In the genomic region with DNA sequence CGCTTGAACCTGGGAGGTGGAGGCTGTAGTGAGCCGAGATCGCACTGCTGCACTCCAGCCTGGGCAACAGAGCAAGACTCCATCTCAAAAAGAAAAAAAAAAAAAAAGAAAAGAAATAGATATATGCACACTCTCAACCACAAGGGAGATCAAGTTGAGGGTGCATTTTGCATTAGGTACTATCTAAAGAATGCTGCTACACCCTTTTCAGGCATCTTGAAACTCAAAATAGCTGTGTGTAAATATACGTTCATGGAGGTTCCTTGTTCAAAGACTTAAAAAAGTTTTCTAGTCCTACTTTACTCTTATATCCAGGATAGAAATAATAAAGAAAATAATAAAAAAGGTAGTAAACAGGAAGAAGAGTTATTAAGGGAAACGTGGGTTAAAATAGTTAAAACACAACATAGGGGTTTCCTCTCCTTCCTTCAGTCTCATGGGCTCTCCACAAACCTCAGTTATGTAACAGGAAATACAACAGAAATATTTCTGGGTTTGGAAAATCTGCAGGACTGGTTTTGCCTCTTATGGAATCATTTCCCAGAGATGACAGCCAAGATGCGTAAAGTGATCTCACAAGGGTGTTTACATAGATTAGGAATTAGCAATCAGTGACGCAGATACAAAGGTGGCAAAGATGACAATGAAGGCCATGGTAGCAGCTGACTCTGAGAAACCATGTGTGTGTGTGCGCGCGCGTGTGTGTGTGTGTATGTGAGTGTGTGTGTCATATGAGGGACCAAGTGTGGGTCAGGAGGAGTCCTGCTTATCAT, we compare ENCODE assay signal across 17 cellular contexts. TPM values are rescaled to one million over a fixed set of nuclear protein-coding genes. Genes with fewer than 3 reads are reported as not detected.
DNase-seq lines count a peak whose midpoint lies in the region; ATAC-seq and TF ChIP-seq lines count a peak whose summit lies in the region.
"Had no signal": no experiment of that assay in that cellular context is flagged by ENCODE, and none has a peak within 500 bp of the region (broad histone marks: within the 10 kb centered on the region; RNA-seq: fewer than 3 reads in every experiment).

No MANE protein-coding gene starts in this region.

- H3K4me1 ChIP-seq in RWPE2 (ENCODE audit: insufficient read depth, poor library complexity, severe bottlenecking): peaks cover 27% of the 10 kb centered on the region
- peaks cover 0 to 8% (median 0%) of the 10 kb centered on the region in 4 donors for H3K4me1 ChIP-seq in tibial nerve
- H3K4me1 ChIP-seq: ascending aorta, spleen had no signal

- H3K4me3 ChIP-seq in RWPE2 (ENCODE audit: severe bottlenecking): no peak overlapping the region
- H3K4me3 ChIP-seq in tibial nerve: no peak overlapping the region
- H3K4me3 ChIP-seq: ascending aorta, heart left ventricle, spleen, suprapubic skin had no signal

- peak; percentile 72 for ATAC-seq in RWPE2 (ENCODE audit: low read depth)
- peak; percentile 48 for ATAC-seq in sciatic nerve
- ATAC-seq in HG02870 (IDR thresholded peaks at IDR 0.05; ENCODE audit: unreplicated experiment): no peak
- ATAC-seq: left lobe of liver had no signal

- intact Hi-C loops in sciatic nerve (cut with DNase I): no loop called here

- peak; percentile 15 for DNase-seq in HK-2 (ENCODE audit: unreplicated experiment)
- no peak for DNase-seq in RWPE2 (ENCODE audit: low spot score)
- peak; percentile 42 for DNase-seq in fibroblast of peridontal ligament (ENCODE audit: extremely low read depth)
- DNase-seq in sciatic nerve (ENCODE audit: low spot score): no peak
- no peak for DNase-seq in RPMI8226
- DNase-seq in tibial nerve (ENCODE audit: low spot score in 2 of 2): no peak
- DNase-seq in NCI-H1417 treated with DMSO at 0.1 percent for 48 hours (lab: John Stamatoyannopoulos, UW): no peak
- DNase-seq: CD4-positive, alpha-beta T cell; effector CD8-positive, alpha-beta T cell; heart left ventricle; NCI-H1694 treated with DMSO at 0.1 percent for 48 hours; spleen; T-helper 2 cell had no signal

- H3K27me3 ChIP-seq in RWPE2 (ENCODE audit: insufficient read depth, poor library complexity, severe bottlenecking) (no peaks in the 10 kb centered on the region), tibial nerve (no peaks in the 10 kb centered on the region)
- H3K27me3 ChIP-seq: ascending aorta, heart left ventricle, spleen, suprapubic skin had no signal

- H3K9me3 ChIP-seq in RWPE2 (ENCODE audit: severe bottlenecking): no peaks in the 10 kb centered on the region
- no peaks in the 10 kb centered on the region for H3K9me3 ChIP-seq in tibial nerve
- H3K9me3 ChIP-seq: ascending aorta, heart left ventricle, suprapubic skin had no signal

- TF ChIP-seq POLR2A in tibial nerve (IDR thresholded peaks at IDR 0.05): no peak

- TF ChIP-seq EP300 in tibial nerve (IDR thresholded peaks at IDR 0.05): peak in 1 of 2 donors; percentile 14

- H3K36me3 ChIP-seq in RWPE2 (ENCODE audit: low read depth) (no peaks in the 10 kb centered on the region), tibial nerve (no peaks in the 10 kb centered on the region)
- H3K36me3 ChIP-seq: ascending aorta, suprapubic skin had no signal

- H3K27ac ChIP-seq in RWPE2 (ENCODE audit: poor library complexity, severe bottlenecking): peak overlapping the region; percentile 39
- no peak overlapping the region for H3K27ac ChIP-seq in tibial nerve
- H3K27ac ChIP-seq: ascending aorta, spleen, suprapubic skin had no signal

- WGBS in tibial nerve, 2 donors: 82 to 88% methylated on average over 11 of the region's 11 CpGs

- TF ChIP-seq CTCF in RWPE2 (IDR thresholded peaks at IDR 0.05; ENCODE audit: poor library complexity, severe bottlenecking) (no peak), tibial nerve (IDR thresholded peaks at IDR 0.05) (no peak)

RNA-seq across cellular contexts. Expression of gene STEAP4, which starts 15.1 kb away (rescaled TPM):
- total RNA-seq in sciatic nerve (189 TPM), tibial nerve (100 to 1,000 TPM in 1 of 4 donors, 10 to 100 TPM in 3; 45.2 to 239 (median 82.2) TPM)
- total RNA-seq: CD4-positive, alpha-beta T cell had no signal

Comparison
In these comparisons a context has a peak if more than half of its experiments do, and no peak if none do; other contexts are left out.
1. DNase-seq: peak in HK-2 (single experiment) and fibroblast of peridontal ligament (single experiment); none in RWPE2 (single experiment), sciatic nerve (single experiment), RPMI8226 (single experiment), tibial nerve (0 of 2) and NCI-H1417 treated with DMSO at 0.1 percent for 48 hours (single experiment).